Comparison of ENCODE assay signal across 8 cellular contexts in the genomic region with DNA sequence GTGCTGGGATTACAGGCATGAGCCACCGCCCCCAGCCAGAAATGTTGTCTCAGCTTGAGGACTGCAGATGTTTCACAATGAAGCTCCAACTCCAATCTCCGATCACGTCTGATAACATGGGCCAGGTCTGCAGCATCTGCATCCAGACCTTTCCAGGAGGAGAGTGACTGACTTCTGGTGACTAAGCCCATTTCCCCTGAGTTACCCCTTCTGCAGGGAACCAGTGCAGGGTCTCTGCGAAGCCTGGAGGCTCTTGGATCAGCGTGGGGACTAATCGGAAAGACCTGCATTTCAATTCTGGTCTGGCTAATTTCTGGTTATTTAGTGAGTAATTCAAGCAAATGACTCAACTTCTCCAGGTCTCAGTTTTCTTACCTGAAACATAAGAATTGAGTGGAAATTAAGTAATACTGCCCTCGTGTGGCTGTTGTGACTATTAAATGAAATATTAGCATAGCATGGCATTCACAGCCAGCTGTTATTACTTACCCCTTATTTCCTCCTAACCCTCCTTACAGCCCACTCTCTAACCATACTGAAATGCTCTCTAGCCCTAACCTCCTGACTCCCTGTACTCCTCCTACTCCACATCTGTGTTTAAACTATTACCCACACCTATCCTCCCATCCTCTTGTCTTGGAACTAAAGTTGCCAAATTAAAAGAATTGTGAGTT. TPM values are rescaled to one million over a fixed set of nuclear protein-coding genes. Genes with fewer than 3 reads are reported as not detected.
A peak's percentile ranks its signal among the peaks of the same experiment; 100 is the strongest.
DNase-seq lines count a peak whose midpoint lies in the region; ATAC-seq and TF ChIP-seq lines count a peak whose summit lies in the region.

No MANE protein-coding gene starts in this region.

- TF ChIP-seq POLR2A in prostate gland (IDR thresholded peaks at IDR 0.05), result no peak

- TF ChIP-seq CTCF in PC-3 (conservative IDR thresholded peaks at IDR 0.05; ENCODE audit: low read depth, low read length) (peak; percentile 67), foreskin fibroblast (IDR thresholded peaks at IDR 0.05; ENCODE audit: low read depth, low read length) (peak; percentile 24), prostate gland (IDR thresholded peaks at IDR 0.05) (peak; percentile 10 to 64 (median 58))

- H3K9me3 ChIP-seq in PC-3 (ENCODE audit: low read length) (no peaks in the 10 kb centered on the region), prostate gland (no peaks in the 10 kb centered on the region)

- peak overlapping the region; percentile 93 for H3K27ac Mint-ChIP-seq in activated T-cell treated with anti-CD3 and anti-CD28 coated beads, Interleukin-2, amount 50 U/mL, for 72 hours

- H4K20me1 ChIP-seq in PC-3 (ENCODE audit: low read length), result no peaks in the 10 kb centered on the region

- peaks cover 77% of the 10 kb centered on the region for H3K4me1 Mint-ChIP-seq in activated T-cell treated with anti-CD3 and anti-CD28 coated beads, Interleukin-2, amount 50 U/mL, for 72 hours (ENCODE audit: low read depth)

- ATAC-seq in HG03196 (IDR thresholded peaks at IDR 0.05; ENCODE audit: unreplicated experiment) (peak; percentile 27), PC-3 (peak; percentile 44), GM18498 (IDR thresholded peaks at IDR 0.05; ENCODE audit: unreplicated experiment) (no peak)
- peak; percentile 22 to 31 for ATAC-seq in activated T-cell treated with anti-CD3 and anti-CD28 coated beads, Interleukin-2, amount 50 U/mL, for 72 hours (replicated peaks in 1 of 2)

- peaks cover 0 to 2% of the 10 kb centered on the region in 2 donors for H3K9me3 Mint-ChIP-seq in activated T-cell treated with anti-CD3 and anti-CD28 coated beads, Interleukin-2, amount 50 U/mL, for 72 hours

- peak overlapping the region; percentile 68 for H3K4me2 ChIP-seq in PC-3 (ENCODE audit: low read length)

- 59% methylated on average over 7 of the region's 7 CpGs for WGBS in prostate gland

- no peaks in the 10 kb centered on the region for H3K9me2 ChIP-seq in PC-3 (replicated peaks; ENCODE audit: low read length)

- DNase-seq in NCI-H1417 (lab: John Stamatoyannopoulos, UW) (peak in 2 of 3 experiments; percentile 39 to 55), NCI-H1417 treated with DMSO at 0.1 percent for 48 hours (lab: John Stamatoyannopoulos, UW) (no peak), PC-3 (peak; percentile 92), foreskin fibroblast (peak; percentile 28 to 66), prostate gland (ENCODE audit: low spot score) (peak; percentile 47)
- peak; percentile 47 to 52 for DNase-seq in activated T-cell treated with anti-CD3 and anti-CD28 coated beads, Interleukin-2, amount 50 U/mL, for 72 hours

- H3K27me3 ChIP-seq in PC-3 (ENCODE audit: low read length) (no peaks in the 10 kb centered on the region), prostate gland (replicated peaks; ENCODE audit: insufficient read depth) (no peaks in the 10 kb centered on the region)

- no peaks in the 10 kb centered on the region for H3K27me3 Mint-ChIP-seq in activated T-cell treated with anti-CD3 and anti-CD28 coated beads, Interleukin-2, amount 50 U/mL, for 72 hours (ENCODE audit: low read depth)

- H3K4me3 Mint-ChIP-seq in activated T-cell treated with anti-CD3 and anti-CD28 coated beads, Interleukin-2, amount 50 U/mL, for 72 hours, result peak overlapping the region; percentile 77 to 91

- H3K9ac ChIP-seq in PC-3 (ENCODE audit: low read length), result peak overlapping the region; percentile 21

- peaks cover 13% of the 10 kb centered on the region for H3K79me2 ChIP-seq in PC-3 (ENCODE audit: low read length)

- H3K4me3 ChIP-seq in PC-3 (ENCODE audit: low read length), result peak overlapping the region; percentile 22; the same call in 1 of the 2 replicates
- H3K4me3 ChIP-seq in foreskin fibroblast (ENCODE audit: low read depth in 1 of 2, low read length in 2 of 2), result no peak overlapping the region
- H3K4me3 ChIP-seq in prostate gland, result no peak overlapping the region

- no peak overlapping the region for H2AFZ ChIP-seq in PC-3 (ENCODE audit: low read length)

- CTCF ChIA-PET in PC-3 (lab: Charles Lee), result interaction anchor here (0.5 to 0.7 kb wide), 5 partner anchors 12 to 125 kb away, joined by 3 to 10 read pairs (median 3); no protein-coding TSS in a partner anchor

- intact Hi-C loops in PC-3 (cut with micrococcal nuclease) (loop anchor here (2.0 kb wide), 1 partner anchor 96 kb away; no protein-coding TSS in a partner anchor), prostate gland (cut with DNase I) (loop anchor here (5.0 to 10.0 kb wide), 2 partner anchors 50 to 92 kb away; partner anchors contain the start of genes NDFIP1 and RNF14)

- no TSS peak for BruUV-seq in PC-3 (replicated peaks; lab: Mats Ljungman, UMichigan)

- H3K27ac ChIP-seq in PC-3 (ENCODE audit: low read length) (peak overlapping the region; percentile 90), prostate gland (no peak overlapping the region)

- H3K36me3 ChIP-seq in PC-3 (ENCODE audit: low read depth, low read length), result no peaks in the 10 kb centered on the region
- H3K36me3 ChIP-seq in prostate gland, result no peaks in the 10 kb centered on the region

- POLR2A ChIA-PET in PC-3 (lab: Charles Lee; ENCODE audit: unreplicated experiment), result interaction anchor here (0.7 kb wide), 1 partner anchor 20 kb away, joined by 6 read pairs; no protein-coding TSS in a partner anchor

- peaks cover 38% of the 10 kb centered on the region for H3K4me1 ChIP-seq in PC-3 (ENCODE audit: insufficient read depth, low read length)
- peaks cover 8% of the 10 kb centered on the region for H3K4me1 ChIP-seq in prostate gland (replicated peaks)

- H3K36me3 Mint-ChIP-seq in activated T-cell treated with anti-CD3 and anti-CD28 coated beads, Interleukin-2, amount 50 U/mL, for 72 hours (ENCODE audit: insufficient read depth in 2 of 2), result peaks cover 0 to 2% of the 10 kb centered on the region in 2 donors

- H3F3A ChIP-seq in PC-3 (ENCODE audit: low read length, unreplicated experiment), result no peaks in the 10 kb centered on the region

RNA-seq across cellular contexts. Expression of gene GNPDA1, which starts 2.2 kb away (rescaled TPM):
- total RNA-seq in PC-3 (2014; rRNA removed), result 34.7 and 36.1 TPM in 2 replicates
- total RNA-seq in activated T-cell treated with anti-CD3 and anti-CD28 coated beads, Interleukin-2, amount 50 U/mL, for 72 hours, result 10 to 100 TPM; 23.6 to 28.0 TPM
- 10 to 100 TPM; 30.0 to 58.5 TPM for total RNA-seq in prostate gland

RNA-seq across cellular contexts. Expression of gene RNF14, which starts 46.1 kb away (rescaled TPM):
- total RNA-seq in PC-3 (2014; rRNA removed), result 32.1 and 49.8 TPM in 2 replicates
- total RNA-seq in activated T-cell treated with anti-CD3 and anti-CD28 coated beads, Interleukin-2, amount 50 U/mL, for 72 hours, result 10 to 100 TPM; 38.6 to 40.4 TPM
- total RNA-seq in prostate gland, result 10 to 100 TPM; 40.8 to 66.9 TPM

RNA-seq across cellular contexts. Expression of gene PCDH12, which starts 57.0 kb away (rescaled TPM):
- 0.15 TPM in 1 of 2 replicates, not detected in the other for total RNA-seq in PC-3 (2014; rRNA removed)
- total RNA-seq in activated T-cell treated with anti-CD3 and anti-CD28 coated beads, Interleukin-2, amount 50 U/mL, for 72 hours, result under 1 TPM; 0.31 to 0.58 TPM
- total RNA-seq in prostate gland, result 1 to 10 TPM in 1 of 2 donors, under 1 TPM in 1; 0.82 to 1.4 TPM
